In the genomic region with DNA sequence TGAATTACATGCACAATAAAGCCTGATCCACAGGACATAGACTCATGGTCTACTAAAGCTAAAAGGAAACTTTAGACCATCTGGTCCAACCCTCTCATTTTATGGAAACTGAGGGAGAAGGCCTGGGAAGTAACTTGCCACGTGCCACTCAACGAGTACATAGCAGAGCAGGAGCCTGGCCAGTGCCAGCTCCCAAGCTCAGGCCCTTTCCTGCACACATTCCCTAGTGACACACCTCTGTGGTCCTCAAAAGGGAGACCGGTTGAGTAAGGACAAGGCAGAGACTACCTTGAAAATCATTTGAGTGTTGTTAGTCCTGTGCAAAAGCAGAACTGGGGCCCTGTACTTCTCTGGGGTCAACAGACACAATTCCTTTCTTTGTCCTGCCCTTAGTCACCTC, we compare ENCODE assay signal across 26 cellular contexts. TPM values are rescaled to one million over a fixed set of nuclear protein-coding genes. Genes with fewer than 3 reads are reported as not detected.
"Had no signal": no experiment of that assay in that cellular context is flagged by ENCODE, and none has a peak within 500 bp of the region (broad histone marks: within the 10 kb centered on the region; RNA-seq: fewer than 3 reads in every experiment).

No MANE protein-coding gene starts in this region.

- DNase-seq: activated CD4-positive, alpha-beta T cell treated with anti-CD3 and anti-CD28 coated beads for 48 hours; activated CD4-positive, alpha-beta T cell treated with anti-CD3 and anti-CD28 coated beads, Interleukin-2, amount 50 U/mL, for 4 hours; activated CD4-positive, CD25-positive, alpha-beta regulatory T cell treated with anti-CD3 and anti-CD28 coated beads, Interleukin-2, amount 50 U/mL, for 72 hours; activated CD8-positive, alpha-beta memory T cell treated with anti-CD3 and anti-CD28 coated beads, Interleukin-2, amount 50 U/mL, for 48 hours; activated CD8-positive, alpha-beta T cell treated with anti-CD3 and anti-CD28 coated beads, Interleukin-2, amount 10 ng/mL, durations not matched to agents 7 days and 5 days; activated naive CD4-positive, alpha-beta T cell treated with anti-CD3 and anti-CD28 coated beads, Interleukin-2, amount 50 U/mL, for 16 hours; activated naive CD8-positive, alpha-beta T cell treated with anti-CD3 and anti-CD28 coated beads, Interleukin-2, amount 10 ng/mL, durations not matched to agents 7 days and 5 days; activated T-cell treated with anti-CD3 and anti-CD28 coated beads, Interleukin-2, amount 50 U/mL, for 1 hour; aorta; caudate nucleus; MG63; NCI-H1105 treated with DMSO at 0.1 percent for 48 hours; NCI-H1436 treated with DMSO at 0.1 percent for 48 hours; NCI-H187; NCI-H2081; NCI-H510A treated with DMSO at 0.1 percent for 48 hours; NCI-H69; NK-92 treated with Interleukin-12 subunit alpha and Interleukin-12 subunit beta, amount 100 ng/mL, for 24 hours; OCI-M1; Right ventricle myocardium superior; SJCRH30; SK-N-SH; T-helper 17 cell; T-helper 9 cell had no signal

- H3K4me1 Mint-ChIP-seq: T-helper 17 cell had no signal

- H3K4me3 Mint-ChIP-seq: activated CD8-positive, alpha-beta T cell treated with anti-CD3 and anti-CD28 coated beads, Interleukin-2, amount 10 ng/mL, durations not matched to agents 7 days and 5 days; activated naive CD8-positive, alpha-beta T cell treated with anti-CD3 and anti-CD28 coated beads, Interleukin-2, amount 10 ng/mL, durations not matched to agents 7 days and 5 days; T-helper 17 cell; WTC11 had no signal

- H3K36me3 Mint-ChIP-seq: activated naive CD8-positive, alpha-beta T cell treated with anti-CD3 and anti-CD28 coated beads, Interleukin-2, amount 10 ng/mL, durations not matched to agents 7 days and 5 days had no signal

- ATAC-seq: activated CD8-positive, alpha-beta T cell treated with anti-CD3 and anti-CD28 coated beads, Interleukin-2, amount 10 ng/mL, durations not matched to agents 7 days and 5 days; Panc1; T-helper 17 cell; WTC11 had no signal

- H3K27ac Mint-ChIP-seq: activated CD8-positive, alpha-beta T cell treated with anti-CD3 and anti-CD28 coated beads, Interleukin-2, amount 10 ng/mL, durations not matched to agents 7 days and 5 days; activated naive CD8-positive, alpha-beta T cell treated with anti-CD3 and anti-CD28 coated beads, Interleukin-2, amount 10 ng/mL, durations not matched to agents 7 days and 5 days; T-helper 17 cell; WTC11 had no signal

RNA-seq across cellular contexts. Expression of gene CCL4L2, which starts 2.8 kb away (rescaled TPM):
- total RNA-seq: Right ventricle myocardium superior, SJCRH30, WTC11 had no signal

RNA-seq across cellular contexts. Expression of gene CCL3L1, which starts 17.1 kb away (rescaled TPM):
- total RNA-seq: Right ventricle myocardium superior, SJCRH30, WTC11 had no signal

RNA-seq across cellular contexts. Expression of gene TBC1D3I, which starts 50.7 kb away (rescaled TPM):
- total RNA-seq: SJCRH30 had no signal
